8 cellular contexts compared by ENCODE assay signal in the genomic region with DNA sequence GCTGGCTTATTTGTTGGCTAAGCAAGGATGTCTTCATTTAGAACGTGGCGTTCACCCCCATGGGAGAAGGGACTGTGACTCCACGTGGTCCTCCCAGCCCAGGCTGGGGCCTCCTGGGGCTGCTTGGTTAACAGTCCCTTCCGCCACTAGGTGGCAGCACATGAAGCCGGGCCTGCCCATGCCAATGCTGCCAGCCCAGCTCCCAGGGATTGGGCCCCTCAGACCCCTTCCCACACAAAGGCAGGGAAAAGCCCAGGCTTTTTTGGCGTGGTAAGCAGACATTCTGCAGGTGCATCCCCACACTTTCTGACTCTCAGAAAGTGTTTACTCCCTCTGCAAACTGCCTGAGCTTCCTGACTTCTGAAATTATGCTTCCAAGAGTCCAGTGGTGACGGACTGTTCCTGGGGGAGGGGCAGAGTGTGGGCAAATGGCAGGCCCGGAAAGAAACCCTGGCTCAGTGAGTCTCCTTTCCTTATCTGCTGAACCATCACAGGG. TPM values are rescaled to one million over a fixed set of nuclear protein-coding genes. Genes with fewer than 3 reads are reported as not detected.
DNase-seq lines count a peak whose midpoint lies in the region; ATAC-seq and TF ChIP-seq lines count a peak whose summit lies in the region.

No MANE protein-coding gene starts in this region.

- no peak overlapping the region for H3K9ac ChIP-seq in endodermal cell (ENCODE audit: extremely low read depth, low read length, poor library complexity, severe bottlenecking)

- H3K27me3 ChIP-seq in endodermal cell (ENCODE audit: control insufficient read depth, insufficient read depth, low read length, poor library complexity, severe bottlenecking): peaks cover 6% of the 10 kb centered on the region

- no peak overlapping the region for H3K4me3 Mint-ChIP-seq in activated CD8-positive, alpha-beta memory T cell treated with anti-CD3 and anti-CD28 coated beads, Interleukin-2, amount 10 ng/mL, durations not matched to agents 7 days and 5 days
- no peak overlapping the region for H3K4me3 Mint-ChIP-seq in endodermal cell

- intact Hi-C loops in mucosa of descending colon (cut with DNase I, micrococcal nuclease): loop anchor here in 1 of 2 donors (10.0 kb wide), 2 partner anchors 136 to 256 kb away; no protein-coding TSS in a partner anchor

- CTCF ChIA-PET in activated CD8-positive, alpha-beta memory T cell treated with anti-CD3 and anti-CD28 coated beads, Interleukin-2, amount 10 ng/mL, durations not matched to agents 7 days and 5 days (lab: Charles Lee): interaction anchor here (0.6 to 5.8 kb wide), 32 partner anchors 8 to 660 kb away, joined by 3 to 171 read pairs (median 8); partner anchors contain the start of genes APOBEC3B, APOBEC3D and TAB1

- DNase-seq in AG08395 (ENCODE audit: low spot score) (peak; percentile 87), NCI-H774 (lab: John Stamatoyannopoulos, UW) (peak; percentile 32), endodermal cell (peak; percentile 95), mucosa of descending colon (peak; percentile 73 to 93 (median 84))
- peak; percentile 87 for DNase-seq in activated CD8-positive, alpha-beta memory T cell treated with anti-CD3 and anti-CD28 coated beads, Interleukin-2, amount 10 ng/mL, durations not matched to agents 7 days and 5 days
- peak; percentile 47 to 81 for DNase-seq in stimulated activated CD8-positive, alpha-beta memory T cell treated with anti-CD3 and anti-CD28 coated beads, Interleukin-7, amount 100 ng/mL, for 1 hour (ENCODE audit: low read depth in 2 of 2)

- H3K9me3 ChIP-seq in endodermal cell (ENCODE audit: control insufficient read depth, low read length) (no peaks in the 10 kb centered on the region), mucosa of descending colon (no peaks in the 10 kb centered on the region)

- no peak overlapping the region for H3K4me3 ChIP-seq in endodermal cell (ENCODE audit: low read length)
- H3K4me3 ChIP-seq in mucosa of descending colon: no peak overlapping the region

- WGBS in endodermal cell (ENCODE audit: insufficient coverage in 1 of 2, insufficient read length in 1 of 2), 2 experiments: 30 to 33% methylated on average over 8 of the region's 8 CpGs

- H3K4me1 ChIP-seq in endodermal cell (ENCODE audit: control insufficient read depth, insufficient read depth, low read length): peaks cover 6% of the 10 kb centered on the region
- H3K4me1 ChIP-seq in mucosa of descending colon (ENCODE audit: low read depth): peaks cover 21% of the 10 kb centered on the region

- TF ChIP-seq CTCF in endodermal cell (conservative IDR thresholded peaks at IDR 0.05) (peak; percentile 93), mucosa of descending colon (IDR thresholded peaks at IDR 0.05) (peak; percentile 66)

- peaks cover 42% of the 10 kb centered on the region for H3K4me1 Mint-ChIP-seq in activated CD8-positive, alpha-beta memory T cell treated with anti-CD3 and anti-CD28 coated beads, Interleukin-2, amount 10 ng/mL, durations not matched to agents 7 days and 5 days
- H3K4me1 Mint-ChIP-seq in endodermal cell: peaks cover 16% of the 10 kb centered on the region

- no peaks in the 10 kb centered on the region for H3K9me3 Mint-ChIP-seq in activated CD8-positive, alpha-beta memory T cell treated with anti-CD3 and anti-CD28 coated beads, Interleukin-2, amount 10 ng/mL, durations not matched to agents 7 days and 5 days (ENCODE audit: low read depth)
- no peaks in the 10 kb centered on the region for H3K9me3 Mint-ChIP-seq in endodermal cell

- H3K36me3 ChIP-seq in endodermal cell (ENCODE audit: control insufficient read depth, insufficient read depth, low read length) (peaks cover 23% of the 10 kb centered on the region), mucosa of descending colon (ENCODE audit: low read depth) (no peaks in the 10 kb centered on the region)

- peak; percentile 38 for TF ChIP-seq POLR2A in GM18505 (IDR thresholded peaks at IDR 0.05; ENCODE audit: borderline replicate concordance, extremely low read depth, insufficient read depth, insufficient read length)

- no peak for ATAC-seq in GM18505 (IDR thresholded peaks at IDR 0.05; ENCODE audit: unreplicated experiment)
- ATAC-seq in activated CD8-positive, alpha-beta memory T cell treated with anti-CD3 and anti-CD28 coated beads, Interleukin-2, amount 10 ng/mL, durations not matched to agents 7 days and 5 days: peak; percentile 43
- ATAC-seq in mucosa of descending colon: peak; percentile 58
- no peak for ATAC-seq in HG03095 (IDR thresholded peaks at IDR 0.05; ENCODE audit: unreplicated experiment)

- peaks cover 9% of the 10 kb centered on the region for H3K27me3 Mint-ChIP-seq in activated CD8-positive, alpha-beta memory T cell treated with anti-CD3 and anti-CD28 coated beads, Interleukin-2, amount 10 ng/mL, durations not matched to agents 7 days and 5 days
- peaks cover 33% of the 10 kb centered on the region for H3K27me3 Mint-ChIP-seq in endodermal cell (ENCODE audit: insufficient read depth)

- peak overlapping the region; percentile 64 for H3K27ac Mint-ChIP-seq in activated CD8-positive, alpha-beta memory T cell treated with anti-CD3 and anti-CD28 coated beads, Interleukin-2, amount 10 ng/mL, durations not matched to agents 7 days and 5 days
- H3K27ac Mint-ChIP-seq in endodermal cell: no peak overlapping the region

- no peak overlapping the region for H3K27ac ChIP-seq in endodermal cell (ENCODE audit: low read depth, low read length)

- H3K36me3 Mint-ChIP-seq in activated CD8-positive, alpha-beta memory T cell treated with anti-CD3 and anti-CD28 coated beads, Interleukin-2, amount 10 ng/mL, durations not matched to agents 7 days and 5 days: peaks cover 12% of the 10 kb centered on the region
- H3K36me3 Mint-ChIP-seq in endodermal cell (ENCODE audit: low read depth): no peaks in the 10 kb centered on the region

RNA-seq across cellular contexts. Expression of gene CBX6, which starts 3.1 kb away (rescaled TPM):
- 100 to 1,000 TPM in 1 of 2 experiments, 10 to 100 TPM in 1; 73.1 to 124 TPM for total RNA-seq in activated CD8-positive, alpha-beta memory T cell treated with anti-CD3 and anti-CD28 coated beads, Interleukin-2, amount 10 ng/mL, durations not matched to agents 7 days and 5 days
- 10 to 100 TPM; 12.8 to 28.2 TPM for total RNA-seq in endodermal cell
- 18.6 TPM for polyA plus RNA-seq in endodermal cell (2013, experiment 1 of 2)
- 18.3 TPM for polyA plus RNA-seq in endodermal cell (2013, experiment 2 of 2)
- 10 to 100 TPM; 15.7 to 84.0 (median 23.6) TPM for total RNA-seq in mucosa of descending colon

RNA-seq across cellular contexts. Expression of gene NPTXR, which starts 25.1 kb away (rescaled TPM):
- 1 to 10 TPM in 1 of 2 experiments, under 1 TPM in 1; 0.96 to 2.4 TPM for total RNA-seq in activated CD8-positive, alpha-beta memory T cell treated with anti-CD3 and anti-CD28 coated beads, Interleukin-2, amount 10 ng/mL, durations not matched to agents 7 days and 5 days
- 1 to 10 TPM; 2.1 to 2.5 TPM for total RNA-seq in endodermal cell
- polyA plus RNA-seq in endodermal cell (2013, experiment 1 of 2): 3.2 TPM
- 2.6 TPM for polyA plus RNA-seq in endodermal cell (2013, experiment 2 of 2)
- total RNA-seq in mucosa of descending colon: 10 to 100 TPM in 1 of 3 donors, 1 to 10 TPM in 1, under 1 TPM in 1; 0.84 to 15.5 (median 1.2) TPM

Comparison
In these comparisons a context has a peak if more than half of its experiments do, and no peak if none do; other contexts are left out.
1. DNase-seq: peak in every context shown above with its lines; median percentile 95 in endodermal cell; 87 in AG08395; 87 in activated CD8-positive, alpha-beta memory T cell treated with anti-CD3 and anti-CD28 coated beads, Interleukin-2, amount 10 ng/mL, durations not matched to agents 7 days and 5 days; 84 in mucosa of descending colon; 64 in stimulated activated CD8-positive, alpha-beta memory T cell treated with anti-CD3 and anti-CD28 coated beads, Interleukin-7, amount 100 ng/mL, for 1 hour; 32 in NCI-H774.
2. ATAC-seq: peak in activated CD8-positive, alpha-beta memory T cell treated with anti-CD3 and anti-CD28 coated beads, Interleukin-2, amount 10 ng/mL, durations not matched to agents 7 days and 5 days (single experiment) and mucosa of descending colon (single experiment); none in GM18505 (single experiment) and HG03095 (single experiment).